Comparison of ENCODE assay signal across 15 cellular contexts in the genomic region with DNA sequence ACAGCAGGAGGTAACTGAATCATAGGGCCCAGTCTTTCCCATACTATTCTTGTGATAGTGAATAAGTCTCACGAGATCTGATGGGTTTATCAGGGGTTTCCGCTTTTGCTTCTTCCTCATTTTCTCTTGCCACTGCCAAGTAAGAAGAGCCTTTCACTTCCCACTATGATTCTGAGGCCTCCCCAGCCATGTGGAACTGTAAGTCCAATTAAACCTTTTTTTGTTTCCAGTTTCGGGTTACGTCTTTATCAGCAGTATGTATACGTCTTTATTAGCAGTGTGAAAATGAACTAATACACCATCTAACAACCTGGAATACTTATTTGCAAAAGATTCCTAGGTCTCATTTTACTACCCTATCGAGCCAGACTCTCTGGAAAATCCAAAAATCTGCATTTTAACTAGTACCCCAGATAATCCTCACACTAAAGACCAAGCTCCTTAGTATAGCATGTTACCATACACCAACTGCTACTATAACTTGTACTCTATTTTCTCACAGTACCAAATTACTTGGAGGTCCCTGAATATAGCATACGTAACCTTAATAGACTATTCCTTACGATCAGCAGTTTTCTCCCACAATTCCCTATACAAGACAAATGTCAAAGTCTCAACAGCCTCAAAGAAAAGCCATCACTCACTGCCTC. TPM values are rescaled to one million over a fixed set of nuclear protein-coding genes. Genes with fewer than 3 reads are reported as not detected.
A peak's percentile ranks its signal among the peaks of the same experiment; 100 is the strongest.
DNase-seq lines count a peak whose midpoint lies in the region; ATAC-seq and TF ChIP-seq lines count a peak whose summit lies in the region.
"Had no signal": no experiment of that assay in that cellular context is flagged by ENCODE, and none has a peak within 500 bp of the region (broad histone marks: within the 10 kb centered on the region; RNA-seq: fewer than 3 reads in every experiment).

No MANE protein-coding gene starts in this region.

- H3K27ac ChIP-seq in spleen = peak overlapping the region in 7 of 8 donors; percentile 7 to 69 (median 65)
- no peak overlapping the region for H3K27ac ChIP-seq in vagina
- H3K27ac ChIP-seq: 22Rv1 had no signal

- no peaks in the 10 kb centered on the region for H3K27me3 Mint-ChIP-seq in T-helper 17 cell

- ATAC-seq in HG03196 (IDR thresholded peaks at IDR 0.05; ENCODE audit: unreplicated experiment) = peak; percentile 36
- ATAC-seq in T-helper 17 cell = no peak
- no peak for ATAC-seq in HG03108 (IDR thresholded peaks at IDR 0.05; ENCODE audit: unreplicated experiment)

- H3K4me1 ChIP-seq in spleen (peaks cover 3 to 81% (median 26%) of the 10 kb centered on the region in 6 donors), vagina (peaks cover 11% of the 10 kb centered on the region)

- TF ChIP-seq CTCF in spleen (IDR thresholded peaks at IDR 0.05 in 8 of 11, conservative IDR thresholded peaks at IDR 0.05 in 3 of 11) = no peak
- no peak for TF ChIP-seq CTCF in vagina (IDR thresholded peaks at IDR 0.05)

- H3K9me3 ChIP-seq in T-helper 17 cell (ENCODE audit: control insufficient read depth, low read length, poor library complexity, severe bottlenecking) = no peaks in the 10 kb centered on the region
- H3K9me3 ChIP-seq in spleen = no peaks in the 10 kb centered on the region
- no peaks in the 10 kb centered on the region for H3K9me3 ChIP-seq in vagina
- H3K9me3 ChIP-seq in MG63 = no peaks in the 10 kb centered on the region

- TF ChIP-seq POLR2A in spleen (IDR thresholded peaks at IDR 0.05) (no peak), vagina (IDR thresholded peaks at IDR 0.05) (no peak)

- peaks cover 12% of the 10 kb centered on the region for H3K36me3 Mint-ChIP-seq in T-helper 17 cell (ENCODE audit: low read depth)

- H3K27me3 ChIP-seq in spleen (replicated peaks in 1 of 7) = no peaks in the 10 kb centered on the region
- H3K27me3 ChIP-seq in vagina = no peaks in the 10 kb centered on the region
- no peaks in the 10 kb centered on the region for H3K27me3 ChIP-seq in MG63

- peaks cover 39% of the 10 kb centered on the region for H3K4me1 Mint-ChIP-seq in T-helper 17 cell

- no peak overlapping the region for H3K4me3 ChIP-seq in spleen
- H3K4me3 ChIP-seq in vagina = no peak overlapping the region
- no peak overlapping the region for H3K4me3 ChIP-seq in MG63

- 59 to 67% (median 63%) methylated on average over 8 of the region's 8 CpGs for WGBS in spleen, 5 donors

- intact Hi-C loops in spleen (cut with DNase I; ENCODE audit: low total_unique reads) = no loop called here
- intact Hi-C loops in vagina (cut with DNase I) = no loop called here

- peak; percentile 25 for DNase-seq in NCI-H2171 treated with DMSO at 0.1 percent for 48 hours (lab: John Stamatoyannopoulos, UW)
- no peak for DNase-seq in NCI-H2171 (lab: John Stamatoyannopoulos, UW)
- no peak for DNase-seq in T-helper 17 cell
- no peak for DNase-seq in spleen
- DNase-seq in vagina (ENCODE audit: extremely low spot score in 2 of 2) = no peak
- no peak for DNase-seq in MG63
- DNase-seq: activated CD4-positive, alpha-beta T cell treated with anti-CD3 and anti-CD28 coated beads for 48 hours; activated naive CD4-positive, alpha-beta T cell treated with Interleukin-2 at 50 U/mL for 16 hours; DMS53; NCI-H2107; occipital lobe; trophoblast cell had no signal

- H3K4me3 Mint-ChIP-seq in T-helper 17 cell = no peak overlapping the region

- H3K27ac Mint-ChIP-seq in T-helper 17 cell = peak overlapping the region; percentile 49

- H3K36me3 ChIP-seq in spleen (peaks cover 0 to 91% (median 33%) of the 10 kb centered on the region in 6 donors), vagina (peaks cover 0 to 25% of the 10 kb centered on the region in 2 donors), MG63 (peaks cover 15% of the 10 kb centered on the region)

RNA-seq across cellular contexts. Expression of a gene that starts 11.4 kb away (rescaled TPM):
- 10 to 100 TPM; 21.4 to 22.4 TPM for total RNA-seq in T-helper 17 cell
- total RNA-seq in spleen = 10 to 100 TPM; 25.4 to 40.7 (median 30.6) TPM
- polyA plus RNA-seq in spleen = 1 to 10 TPM; 5.1 to 8.0 (median 7.1) TPM
- total RNA-seq in vagina = 21.6 TPM
- total RNA-seq in MG63 (2014; rRNA removed; shearing (Covaris generic); ENCODE audit: low replicate concordance) = 16.1 and 22.8 TPM in 2 replicates
